ENCODE assay signal across 15 cellular contexts in genomic region chr16:55496509-55497145, GRCh38. TPM values are rescaled to one million over a fixed set of nuclear protein-coding genes. Genes with fewer than 3 reads are reported as not detected.
DNase-seq lines count a peak whose midpoint lies in the region; ATAC-seq, FAIRE-seq and TF ChIP-seq lines count a peak whose summit lies in the region.
"Had no signal": no experiment of that assay in that cellular context is flagged by ENCODE, and none has a peak within 500 bp of the region (broad histone marks: within the 10 kb centered on the region; RNA-seq: fewer than 3 reads in every experiment).

No MANE protein-coding gene starts in this region.

- H4K20me1 ChIP-seq in smooth muscle cell (ENCODE audit: low read depth) = no peaks in the 10 kb centered on the region

- H3K79me2 ChIP-seq in smooth muscle cell (ENCODE audit: low read depth) = no peaks in the 10 kb centered on the region

- no peak for TF ChIP-seq POLR2A in esophagus muscularis mucosa (IDR thresholded peaks at IDR 0.05; ENCODE audit: low read depth)

- H3K27me3 ChIP-seq in esophagus muscularis mucosa = no peaks in the 10 kb centered on the region
- no peaks in the 10 kb centered on the region for H3K27me3 ChIP-seq in smooth muscle cell (ENCODE audit: low read depth)

- intact Hi-C loops in esophagus muscularis mucosa (cut with DNase I) = no loop called here

- ATAC-seq in GM18519 (IDR thresholded peaks at IDR 0.05; ENCODE audit: low FRiP score, unreplicated experiment) = no peak
- ATAC-seq: activated CD8-positive, alpha-beta T cell treated with anti-CD3 and anti-CD28 coated beads, Interleukin-2, amount 10 ng/mL, durations not matched to agents 7 days and 5 days; left lobe of liver had no signal

- H3K36me3 ChIP-seq in esophagus muscularis mucosa (peaks cover 0 to 55% (median 9%) of the 10 kb centered on the region in 4 donors), smooth muscle cell (ENCODE audit: low read depth) (peaks cover 3% of the 10 kb centered on the region)

- no peak overlapping the region for H3K27ac ChIP-seq in esophagus muscularis mucosa (replicated peaks in 1 of 4)
- H3K27ac ChIP-seq in smooth muscle cell (ENCODE audit: low read depth) = peak overlapping the region; percentile 11

- WGBS in esophagus muscularis mucosa = 82% methylated on average over 8 of the region's 8 CpGs
- WGBS in smooth muscle cell (ENCODE audit: low lambda C conversion rate) = 57% methylated on average over 8 of the region's 8 CpGs

- TF ChIP-seq CTCF in esophagus muscularis mucosa (IDR thresholded peaks at IDR 0.05) (no peak), smooth muscle cell (IDR thresholded peaks at IDR 0.05; ENCODE audit: borderline replicate concordance, insufficient read depth, poor library complexity, severe bottlenecking) (no peak)

- H3K9me3 ChIP-seq in esophagus muscularis mucosa (no peaks in the 10 kb centered on the region), smooth muscle cell (replicated peaks; ENCODE audit: low read depth) (no peaks in the 10 kb centered on the region)

- H3K4me2 ChIP-seq in smooth muscle cell = no peak overlapping the region

- no peak overlapping the region for H3K9ac ChIP-seq in smooth muscle cell (ENCODE audit: low read depth)

- FAIRE-seq in frontal cortex (lab: Jason Lieb, UNC) = no peak

- no peak for TF ChIP-seq EP300 in esophagus muscularis mucosa (IDR thresholded peaks at IDR 0.05)

- peak; percentile 33 for DNase-seq in GF-D8 (lab: John Stamatoyannopoulos, UW)
- peak; percentile 22 to 49 for DNase-seq in Kasumi-1 (lab: John Stamatoyannopoulos, UW)
- peak; percentile 86 for DNase-seq in esophagus muscularis mucosa (ENCODE audit: extremely low spot score)
- DNase-seq in smooth muscle cell (lab: John Stamatoyannopoulos, UW; ENCODE audit: unreplicated experiment) = no peak
- no peak for DNase-seq in frontal cortex (ENCODE audit: low spot score in 2 of 2)
- DNase-seq in NCI-H1417 (lab: John Stamatoyannopoulos, UW) = no peak
- DNase-seq: activated CD4-positive, CD25-positive, alpha-beta regulatory T cell; activated CD8-positive, alpha-beta T cell treated with anti-CD3 and anti-CD28 coated beads, Interleukin-2, amount 10 ng/mL, durations not matched to agents 7 days and 5 days; activated naive CD4-positive, alpha-beta T cell treated with Interleukin-2 at 50 U/mL for 16 hours; NCI-H1417 treated with DMSO at 0.1 percent for 48 hours; NCI-H2171 treated with DMSO at 0.1 percent for 48 hours; NCI-H526 treated with DMSO at 0.1 percent for 48 hours; nephron progenitor cell had no signal

- H3F3A ChIP-seq in smooth muscle cell (ENCODE audit: low read depth) = peaks cover 47% of the 10 kb centered on the region

- H3K4me1 ChIP-seq in esophagus muscularis mucosa (peaks cover 26 to 53% (median 41%) of the 10 kb centered on the region in 4 donors), smooth muscle cell (ENCODE audit: low read depth) (peaks cover 6% of the 10 kb centered on the region)

- no peak overlapping the region for H3K4me3 ChIP-seq in esophagus muscularis mucosa
- H3K4me3 ChIP-seq in smooth muscle cell = no peak overlapping the region

- H2AFZ ChIP-seq in smooth muscle cell (ENCODE audit: low read depth) = no peak overlapping the region

RNA-seq across cellular contexts. Expression of gene LPCAT2, which starts 12.2 kb away (rescaled TPM):
- 10 to 100 TPM in 3 of 4 donors, 1 to 10 TPM in 1; 9.6 to 12.9 (median 12.0) TPM for total RNA-seq in esophagus muscularis mucosa
- total RNA-seq in smooth muscle cell = 55.6 and 65.3 TPM in 2 replicates
- polyA plus RNA-seq in smooth muscle cell = 12.3 and 34.8 TPM in 2 replicates
- 2.4 TPM for total RNA-seq in frontal cortex

RNA-seq across cellular contexts. Expression of gene MMP2, which starts 17.6 kb away (rescaled TPM):
- total RNA-seq in esophagus muscularis mucosa = 100 to 1,000 TPM; 211 to 368 (median 256) TPM
- 431 and 446 TPM in 2 replicates for total RNA-seq in smooth muscle cell
- polyA plus RNA-seq in smooth muscle cell = 688 and 746 TPM in 2 replicates
- 8.2 TPM for total RNA-seq in frontal cortex
- total RNA-seq: activated CD8-positive, alpha-beta T cell treated with anti-CD3 and anti-CD28 coated beads, Interleukin-2, amount 10 ng/mL, durations not matched to agents 7 days and 5 days had no signal

Comparison
In these comparisons a context has a peak if more than half of its experiments do, and no peak if none do; other contexts are left out.
1. DNase-seq: peak in GF-D8 (single experiment), Kasumi-1 (2 of 2) and esophagus muscularis mucosa (single experiment); none in smooth muscle cell (single experiment), frontal cortex (0 of 2) and NCI-H1417 (0 of 3).
2. RNA of gene MMP2, which starts 17.6 kb away (total RNA-seq): 431 to 446 TPM in smooth muscle cell and 211 to 368 TPM in esophagus muscularis mucosa; 8.2 TPM in frontal cortex (single experiment); every median in the first group is over 10 times any median in the second.